In genomic region chr1:150578278-150579109, GRCh38 we compare ENCODE assay signal across 1 cellular context.
A peak's percentile ranks its signal among the peaks of the same experiment; 100 is the strongest.
TF ChIP-seq lines count a peak whose summit lies in the region.

No MANE protein-coding gene starts in this region.

TF ChIP-seq in K562, 482 proteins besides CTCF, POLR2A, EP300 and RAD21 (continues in another document):
- TF ChIP-seq MAX (CRISPR knock-in tag; IDR thresholded peaks at IDR 0.05): peak; percentile 28; the same call in 1 of the 2 replicates
- peak; percentile 78 for TF ChIP-seq JUND (IDR thresholded peaks at IDR 0.05; ENCODE audit: borderline replicate concordance, low read depth, low read length)
- TF ChIP-seq JUND (tag; IDR thresholded peaks at IDR 0.05; ENCODE audit: borderline replicate concordance, low read depth, low read length): peak; percentile 82; the same call in 2 of the 3 replicates
- peak; percentile 70 to 78 for TF ChIP-seq MLLT1 (IDR thresholded peaks at IDR 0.05)
- peak; percentile 42; the same call in 1 of the 2 replicates for TF ChIP-seq TAF7 (tag; IDR thresholded peaks at IDR 0.05)
- TF ChIP-seq HES1 (IDR thresholded peaks at IDR 0.05; ENCODE audit: low read depth): no peak
- no peak for TF ChIP-seq ATF6 (CRISPR knock-in tag; IDR thresholded peaks at IDR 0.05)
- 0 out of 2 replicates have a peak, but pooled peaks have one; percentile 46 for TF ChIP-seq CREB5 (CRISPR knock-in tag; IDR thresholded peaks at IDR 0.05)
- TF ChIP-seq FOXP1 (CRISPR knock-in tag; IDR thresholded peaks at IDR 0.05): 0 out of 2 replicates have a peak, but pooled peaks have one; percentile 7
- TF ChIP-seq FOXP4 (CRISPR knock-in tag; IDR thresholded peaks at IDR 0.05; ENCODE audit: borderline replicate concordance): peak; percentile 64; the same call in 1 of the 2 replicates
- no peak for TF ChIP-seq DNMT1 (IDR thresholded peaks at IDR 0.05)
- peak; percentile 88 for TF ChIP-seq KAT7 (CRISPR knock-in tag; IDR thresholded peaks at IDR 0.05; ENCODE audit: borderline replicate concordance)
- peak; percentile 22; the same call in 1 of the 2 replicates for TF ChIP-seq ZNF12 (CRISPR knock-in tag; IDR thresholded peaks at IDR 0.05)
- peak; percentile 48 for TF ChIP-seq FOSL1 (tag; conservative IDR thresholded peaks at IDR 0.05)
- TF ChIP-seq SUPT5H (IDR thresholded peaks at IDR 0.05): peak; percentile 9; the same call in 1 of the 2 replicates
- TF ChIP-seq BRD4 (IDR thresholded peaks at IDR 0.05): peak; percentile 93
- 0 out of 2 replicates have a peak, but pooled peaks have one; percentile 39 for TF ChIP-seq SMARCE1 (IDR thresholded peaks at IDR 0.05)
- 0 out of 2 replicates have a peak, but pooled peaks have one; percentile 40 for TF ChIP-seq THRB (CRISPR knock-in tag; conservative IDR thresholded peaks at IDR 0.05)
- TF ChIP-seq ZBTB1 (CRISPR knock-in tag; IDR thresholded peaks at IDR 0.05; ENCODE audit: borderline replicate concordance, low read depth): peak; percentile 53; the same call in 1 of the 2 replicates
- 0 out of 2 replicates have a peak, but pooled peaks have one; percentile 39 for TF ChIP-seq ZSCAN29 (IDR thresholded peaks at IDR 0.05)
- TF ChIP-seq PREB (CRISPR knock-in tag; IDR thresholded peaks at IDR 0.05): peak; percentile 22; the same call in 1 of the 2 replicates
- TF ChIP-seq ATF3 (IDR thresholded peaks at IDR 0.05): peak; percentile 75
- TF ChIP-seq ATF3 (CRISPR knock-in tag; conservative IDR thresholded peaks at IDR 0.05): peak; percentile 71; the same call in 1 of the 2 replicates
- no peak for TF ChIP-seq ZNF717 (CRISPR knock-in tag; IDR thresholded peaks at IDR 0.05)
- TF ChIP-seq EHMT2 (IDR thresholded peaks at IDR 0.05): no peak
- TF ChIP-seq MNT (conservative IDR thresholded peaks at IDR 0.05): peak in 1 of 2 experiments; percentile 43; a peak in 1 of 4 replicates
- peak; percentile 77 for TF ChIP-seq RBBP5 (IDR thresholded peaks at IDR 0.05; ENCODE audit: borderline replicate concordance, insufficient read depth, low read length, poor library complexity, severe bottlenecking)
- TF ChIP-seq CHD1 (IDR thresholded peaks at IDR 0.05; ENCODE audit: low read length): peak; percentile 20
- TF ChIP-seq EP400 (IDR thresholded peaks at IDR 0.05): 0 out of 2 replicates have a peak, but pooled peaks have one; percentile 7
- peak; percentile 12; the same call in 1 of the 2 replicates for TF ChIP-seq POLR2AphosphoS5 (IDR thresholded peaks at IDR 0.05; ENCODE audit: control insufficient read depth, insufficient read depth, low read depth, low read length)
- TF ChIP-seq ZNF318 (IDR thresholded peaks at IDR 0.05; ENCODE audit: borderline replicate concordance in 1 of 2, low read depth in 1 of 2): no peak
- 0 out of 4 replicates have a peak, but pooled peaks of 1 of the 2 experiments have one; percentile 15 for TF ChIP-seq TEAD1 (CRISPR knock-in tag; IDR thresholded peaks at IDR 0.05)
- peak in 1 of 2 experiments; percentile 11; a peak in 2 of 4 replicates for TF ChIP-seq SIN3A (IDR thresholded peaks at IDR 0.05; ENCODE audit: borderline replicate concordance in 2 of 2, control insufficient read depth in 1 of 2, low read depth in 2 of 2, low read length in 2 of 2)
- TF ChIP-seq TBL1XR1 (IDR thresholded peaks at IDR 0.05; ENCODE audit: low read length in 2 of 2): peak in 1 of 2 experiments; percentile 35; a peak in 2 of 4 replicates
